ENCODE assay signal across 14 cellular contexts in the genomic region with DNA sequence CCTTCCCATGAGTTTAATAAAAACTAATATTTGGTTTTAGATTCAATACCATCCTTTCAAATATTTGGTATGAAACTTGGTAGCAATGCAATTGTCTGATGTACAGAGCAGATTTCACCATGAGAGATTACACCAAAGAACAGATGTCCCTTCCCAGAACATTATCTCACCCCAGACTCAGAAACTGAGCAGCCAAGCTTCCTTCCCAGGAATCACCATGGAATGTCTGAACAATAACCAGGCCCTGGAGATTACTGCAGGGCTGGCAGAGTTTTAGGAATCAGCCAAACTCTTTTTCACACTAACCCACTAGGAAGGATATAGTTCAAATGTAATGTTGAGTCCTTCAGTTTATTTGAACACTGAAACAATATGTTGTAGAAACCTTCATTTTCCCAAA. TPM values are rescaled to one million over a fixed set of nuclear protein-coding genes. Genes with fewer than 3 reads are reported as not detected.
DNase-seq lines count a peak whose midpoint lies in the region; TF ChIP-seq lines count a peak whose summit lies in the region.
"Had no signal": no experiment of that assay in that cellular context is flagged by ENCODE, and none has a peak within 500 bp of the region (broad histone marks: within the 10 kb centered on the region; RNA-seq: fewer than 3 reads in every experiment).

No MANE protein-coding gene starts in this region.

- H3K9me3 ChIP-seq in skeletal muscle tissue (ENCODE audit: control insufficient read depth in 3 of 3, low read length in 3 of 3) (no peaks in the 10 kb centered on the region), prostate gland (no peaks in the 10 kb centered on the region)

- POLR2A ChIA-PET in activated CD4-positive, alpha-beta memory T cell treated with anti-CD3 and anti-CD28 coated beads for 36 hours (lab: Charles Lee) = no interaction called here
- POLR2A ChIA-PET in activated CD4-positive, alpha-beta memory T cell treated with anti-CD3 and anti-CD28 coated beads, Interleukin-2, amount 10 ng/mL, durations not matched to agents 7 days and 5 days (lab: Charles Lee) = interaction anchor here (5.2 to 6.1 kb wide), 2 partner anchors 23 to 24 kb away, joined by 40 to 49 read pairs; a partner anchor contains a TSS

- peaks cover 37% of the 10 kb centered on the region for H3K36me3 Mint-ChIP-seq in activated CD4-positive, alpha-beta memory T cell treated with anti-CD3 and anti-CD28 coated beads for 36 hours
- peaks cover 84% of the 10 kb centered on the region for H3K36me3 Mint-ChIP-seq in activated CD4-positive, alpha-beta memory T cell treated with anti-CD3 and anti-CD28 coated beads, Interleukin-2, amount 10 ng/mL, durations not matched to agents 7 days and 5 days (ENCODE audit: low read depth)
- H3K36me3 Mint-ChIP-seq in activated naive CD4-positive, alpha-beta T cell treated with anti-CD3 and anti-CD28 coated beads for 36 hours (ENCODE audit: low read depth) = peaks cover 16% of the 10 kb centered on the region

- H3K27me3 ChIP-seq in skeletal muscle tissue (ENCODE audit: control insufficient read depth in 3 of 3, insufficient read depth in 3 of 3, low read length in 3 of 3) = no peaks in the 10 kb centered on the region
- no peaks in the 10 kb centered on the region for H3K27me3 ChIP-seq in prostate gland (replicated peaks; ENCODE audit: insufficient read depth)

- DNase-seq in activated CD4-positive, alpha-beta memory T cell treated with anti-CD3 and anti-CD28 coated beads for 36 hours = no peak
- no peak for DNase-seq in activated CD4-positive, alpha-beta memory T cell treated with anti-CD3 and anti-CD28 coated beads, Interleukin-2, amount 10 ng/mL, durations not matched to agents 7 days and 5 days
- DNase-seq in cerebellum (ENCODE audit: low spot score) (peak; percentile 39), hepatic stellate cell (ENCODE audit: low spot score) (peak; percentile 37), prostate gland (ENCODE audit: low spot score) (no peak), NOMO-1 treated with DMSO at 0.1 percent for 48 hours (lab: John Stamatoyannopoulos, UW; ENCODE audit: unreplicated experiment) (no peak)
- no peak for DNase-seq in activated naive CD4-positive, alpha-beta T cell treated with anti-CD3 and anti-CD28 coated beads for 36 hours
- DNase-seq: activated T-cell treated with anti-CD3 and anti-CD28 coated beads, Interleukin-2, amount 50 U/mL, for 1 hour; NCI-H2029 treated with DMSO at 0.1 percent for 48 hours; stimulated activated CD4-positive, alpha-beta T cell treated with anti-CD3 and anti-CD28 coated beads, Interleukin-12 subunit alpha, Interleukin-12 subunit beta, amount 100 ng/mL, for 4 hours had no signal

- TF ChIP-seq POLR2A in prostate gland (IDR thresholded peaks at IDR 0.05) = no peak

- H3K27me3 Mint-ChIP-seq in activated CD4-positive, alpha-beta memory T cell treated with anti-CD3 and anti-CD28 coated beads for 36 hours = no peaks in the 10 kb centered on the region
- H3K27me3 Mint-ChIP-seq in activated CD4-positive, alpha-beta memory T cell treated with anti-CD3 and anti-CD28 coated beads, Interleukin-2, amount 10 ng/mL, durations not matched to agents 7 days and 5 days = no peaks in the 10 kb centered on the region
- no peaks in the 10 kb centered on the region for H3K27me3 Mint-ChIP-seq in activated naive CD4-positive, alpha-beta T cell treated with anti-CD3 and anti-CD28 coated beads for 36 hours (ENCODE audit: low read depth)
- H3K27me3 Mint-ChIP-seq: natural killer cell treated with Interleukin-12 subunit alpha and Interleukin-12 subunit beta and Interleukin-15 and Interleukin-18, amount 100 ng/mL, for 72 hours had no signal

- intact Hi-C loops in activated CD4-positive, alpha-beta memory T cell treated with anti-CD3 and anti-CD28 coated beads for 36 hours (cut with micrococcal nuclease) = no loop called here
- intact Hi-C loops in activated naive CD4-positive, alpha-beta T cell treated with anti-CD3 and anti-CD28 coated beads for 36 hours (cut with micrococcal nuclease) = no loop called here
- intact Hi-C loops in prostate gland (cut with DNase I) = no loop called here

- no peak for TF ChIP-seq CTCF in prostate gland (IDR thresholded peaks at IDR 0.05)

- CTCF ChIA-PET in activated CD4-positive, alpha-beta memory T cell treated with anti-CD3 and anti-CD28 coated beads for 36 hours (lab: Charles Lee) = no interaction called here
- CTCF ChIA-PET in activated CD4-positive, alpha-beta memory T cell treated with anti-CD3 and anti-CD28 coated beads, Interleukin-2, amount 10 ng/mL, durations not matched to agents 7 days and 5 days (lab: Charles Lee) = interaction anchor here (3.1 kb wide), 1 partner anchor 25 kb away, joined by 14 read pairs; a partner anchor contains a TSS
- CTCF ChIA-PET in activated naive CD4-positive, alpha-beta T cell treated with anti-CD3 and anti-CD28 coated beads for 36 hours (lab: Charles Lee) = interaction anchor here (1.2 kb wide), 1 partner anchor 49 kb away, joined by 3 read pairs; no protein-coding TSS in a partner anchor

- H3K9me3 Mint-ChIP-seq in activated CD4-positive, alpha-beta memory T cell treated with anti-CD3 and anti-CD28 coated beads for 36 hours = no peaks in the 10 kb centered on the region
- H3K9me3 Mint-ChIP-seq in activated CD4-positive, alpha-beta memory T cell treated with anti-CD3 and anti-CD28 coated beads, Interleukin-2, amount 10 ng/mL, durations not matched to agents 7 days and 5 days = no peaks in the 10 kb centered on the region
- H3K9me3 Mint-ChIP-seq in activated naive CD4-positive, alpha-beta T cell treated with anti-CD3 and anti-CD28 coated beads for 36 hours = no peaks in the 10 kb centered on the region
- H3K9me3 Mint-ChIP-seq: natural killer cell treated with Interleukin-12 subunit alpha and Interleukin-12 subunit beta and Interleukin-15 and Interleukin-18, amount 100 ng/mL, for 72 hours had no signal

- no peak overlapping the region for H3K9ac ChIP-seq in skeletal muscle tissue (ENCODE audit: low read depth in 1 of 3, low read length in 3 of 3)

- H3K4me1 Mint-ChIP-seq in activated CD4-positive, alpha-beta memory T cell treated with anti-CD3 and anti-CD28 coated beads for 36 hours (ENCODE audit: low read depth) = peaks cover 53% of the 10 kb centered on the region
- peaks cover 60% of the 10 kb centered on the region for H3K4me1 Mint-ChIP-seq in activated CD4-positive, alpha-beta memory T cell treated with anti-CD3 and anti-CD28 coated beads, Interleukin-2, amount 10 ng/mL, durations not matched to agents 7 days and 5 days
- peaks cover 39% of the 10 kb centered on the region for H3K4me1 Mint-ChIP-seq in activated naive CD4-positive, alpha-beta T cell treated with anti-CD3 and anti-CD28 coated beads for 36 hours (ENCODE audit: low read depth)

- no peak overlapping the region for H3K4me3 Mint-ChIP-seq in activated CD4-positive, alpha-beta memory T cell treated with anti-CD3 and anti-CD28 coated beads for 36 hours
- no peak overlapping the region for H3K4me3 Mint-ChIP-seq in activated CD4-positive, alpha-beta memory T cell treated with anti-CD3 and anti-CD28 coated beads, Interleukin-2, amount 10 ng/mL, durations not matched to agents 7 days and 5 days
- H3K4me3 Mint-ChIP-seq in activated naive CD4-positive, alpha-beta T cell treated with anti-CD3 and anti-CD28 coated beads for 36 hours = no peak overlapping the region
- H3K4me3 Mint-ChIP-seq: natural killer cell treated with Interleukin-12 subunit alpha and Interleukin-12 subunit beta and Interleukin-15 and Interleukin-18, amount 100 ng/mL, for 72 hours had no signal

- H3K4me3 ChIP-seq in skeletal muscle tissue (ENCODE audit: low read length in 3 of 3) (peak overlapping the region in 1 of 3 donors; percentile 18), prostate gland (no peak overlapping the region)
- H3K4me3 ChIP-seq: GM12878 had no signal

- H3K4me1 ChIP-seq in skeletal muscle tissue (ENCODE audit: control insufficient read depth in 3 of 3, insufficient read depth in 3 of 3, low read length in 3 of 3) = peaks cover 27 to 44% (median 42%) of the 10 kb centered on the region in 3 donors
- no peaks in the 10 kb centered on the region for H3K4me1 ChIP-seq in prostate gland (replicated peaks)

- H3K27ac Mint-ChIP-seq in activated CD4-positive, alpha-beta memory T cell treated with anti-CD3 and anti-CD28 coated beads for 36 hours = peak overlapping the region; percentile 71
- H3K27ac Mint-ChIP-seq in activated CD4-positive, alpha-beta memory T cell treated with anti-CD3 and anti-CD28 coated beads, Interleukin-2, amount 10 ng/mL, durations not matched to agents 7 days and 5 days = no peak overlapping the region
- H3K27ac Mint-ChIP-seq in activated naive CD4-positive, alpha-beta T cell treated with anti-CD3 and anti-CD28 coated beads for 36 hours = no peak overlapping the region
- H3K27ac Mint-ChIP-seq: natural killer cell treated with Interleukin-12 subunit alpha and Interleukin-12 subunit beta and Interleukin-15 and Interleukin-18, amount 100 ng/mL, for 72 hours had no signal

- H3K36me3 ChIP-seq in skeletal muscle tissue (ENCODE audit: control insufficient read depth in 3 of 3, insufficient read depth in 3 of 3, low read length in 3 of 3) = peaks cover 18 to 48% (median 46%) of the 10 kb centered on the region in 3 donors
- H3K36me3 ChIP-seq in prostate gland = peaks cover 0 to 5% of the 10 kb centered on the region in 2 donors

- peak overlapping the region; percentile 49 for H3K27ac ChIP-seq in skeletal muscle tissue (ENCODE audit: low read depth, low read length)
- H3K27ac ChIP-seq in prostate gland = no peak overlapping the region

RNA-seq across cellular contexts. Expression of a gene that starts 23.9 kb away (rescaled TPM):
- total RNA-seq in activated CD4-positive, alpha-beta memory T cell treated with anti-CD3 and anti-CD28 coated beads for 36 hours = 100 to 1,000 TPM; 139 to 144 TPM
- 100 to 1,000 TPM; 150 to 151 TPM for total RNA-seq in activated CD4-positive, alpha-beta memory T cell treated with anti-CD3 and anti-CD28 coated beads, Interleukin-2, amount 10 ng/mL, durations not matched to agents 7 days and 5 days
- total RNA-seq in cerebellum (79.3 TPM), skeletal muscle tissue (114 TPM), prostate gland (100 to 1,000 TPM; 210 to 259 TPM)
- total RNA-seq in activated naive CD4-positive, alpha-beta T cell treated with anti-CD3 and anti-CD28 coated beads for 36 hours = 100 to 1,000 TPM in 1 of 2 experiments, 10 to 100 TPM in 1; 96.4 to 101 TPM

RNA-seq across cellular contexts. Expression of a gene that starts 43.7 kb away (rescaled TPM):
- total RNA-seq in activated CD4-positive, alpha-beta memory T cell treated with anti-CD3 and anti-CD28 coated beads for 36 hours = 10 to 100 TPM; 19.2 to 20.5 TPM
- 10 to 100 TPM; 22.0 to 23.0 TPM for total RNA-seq in activated CD4-positive, alpha-beta memory T cell treated with anti-CD3 and anti-CD28 coated beads, Interleukin-2, amount 10 ng/mL, durations not matched to agents 7 days and 5 days
- total RNA-seq in cerebellum = 22.9 TPM
- total RNA-seq in skeletal muscle tissue = 15.1 TPM
- total RNA-seq in activated naive CD4-positive, alpha-beta T cell treated with anti-CD3 and anti-CD28 coated beads for 36 hours = 10 to 100 TPM; 14.5 to 15.2 TPM
- 10 to 100 TPM; 34.5 to 54.0 TPM for total RNA-seq in prostate gland

RNA-seq across cellular contexts. Expression of a gene that starts 45.4 kb away (rescaled TPM):
- not detected for total RNA-seq in activated CD4-positive, alpha-beta memory T cell treated with anti-CD3 and anti-CD28 coated beads for 36 hours
- under 1 TPM in 1 of 2 experiments, not detected in 1; 0.13 TPM for total RNA-seq in activated CD4-positive, alpha-beta memory T cell treated with anti-CD3 and anti-CD28 coated beads, Interleukin-2, amount 10 ng/mL, durations not matched to agents 7 days and 5 days
- 2.3 TPM for total RNA-seq in cerebellum
- total RNA-seq in skeletal muscle tissue = 1.0 TPM
- total RNA-seq in activated naive CD4-positive, alpha-beta T cell treated with anti-CD3 and anti-CD28 coated beads for 36 hours = not detected
- total RNA-seq in prostate gland = 1 to 10 TPM in 1 of 2 donors, under 1 TPM in 1; 0.18 to 3.0 TPM
- total RNA-seq: GM12878, ureter had no signal

Comparison
In these comparisons a context has a peak if more than half of its experiments do, and no peak if none do; other contexts are left out.
1. DNase-seq: peak in cerebellum (single experiment) and hepatic stellate cell (single experiment); none in activated CD4-positive, alpha-beta memory T cell treated with anti-CD3 and anti-CD28 coated beads for 36 hours (single experiment), activated CD4-positive, alpha-beta memory T cell treated with anti-CD3 and anti-CD28 coated beads, Interleukin-2, amount 10 ng/mL, durations not matched to agents 7 days and 5 days (single experiment), activated naive CD4-positive, alpha-beta T cell treated with anti-CD3 and anti-CD28 coated beads for 36 hours (single experiment), prostate gland (single experiment) and NOMO-1 treated with DMSO at 0.1 percent for 48 hours (single experiment).